19 cellular contexts compared by ENCODE assay signal in genomic region chr17:17419621-17420020, GRCh38. TPM values are rescaled to one million over a fixed set of nuclear protein-coding genes. Genes with fewer than 3 reads are reported as not detected.
DNase-seq lines count a peak whose midpoint lies in the region; ATAC-seq and TF ChIP-seq lines count a peak whose summit lies in the region.
"Had no signal": no experiment of that assay in that cellular context is flagged by ENCODE, and none has a peak within 500 bp of the region (broad histone marks: within the 10 kb centered on the region; RNA-seq: fewer than 3 reads in every experiment).

No MANE protein-coding gene starts in this region.

- H3K36me3 Mint-ChIP-seq in activated T-helper 17 cell treated with anti-CD3 and anti-CD28 coated beads, Interleukin-2, amount 50 U/mL, for 72 hours (ENCODE audit: low read depth), result no peaks in the 10 kb centered on the region
- H3K36me3 Mint-ChIP-seq in CD14-positive monocyte, result no peaks in the 10 kb centered on the region

- no peak overlapping the region for H2AFZ ChIP-seq in ACC112 (ENCODE audit: low read length, unreplicated experiment)
- H2AFZ ChIP-seq: hepatocyte had no signal

- peak overlapping the region; percentile 71 for H3K27ac Mint-ChIP-seq in activated T-helper 17 cell treated with anti-CD3 and anti-CD28 coated beads, Interleukin-2, amount 50 U/mL, for 72 hours
- no peak overlapping the region for H3K27ac Mint-ChIP-seq in CD14-positive monocyte
- H3K27ac Mint-ChIP-seq: activated CD8-positive, alpha-beta memory T cell treated with anti-CD3 and anti-CD28 coated beads, Interleukin-2, amount 10 ng/mL, durations not matched to agents 7 days and 5 days; HFFc6; T-helper 17 cell had no signal

- peak overlapping the region; percentile 98 for H3K27ac ChIP-seq in ACC112 (ENCODE audit: low read depth, low read length)
- peak overlapping the region; percentile 83 for H3K27ac ChIP-seq in left ventricle myocardium inferior (replicated peaks)
- H3K27ac ChIP-seq: RWPE1 had no signal

- H3K36me3 ChIP-seq in ACC112 (ENCODE audit: insufficient read depth, low read length) (no peaks in the 10 kb centered on the region; the same call in 1 of the 2 replicates), left ventricle myocardium inferior (no peaks in the 10 kb centered on the region)

- TF ChIP-seq CTCF in left ventricle myocardium inferior (IDR thresholded peaks at IDR 0.05; ENCODE audit: borderline replicate concordance), result no peak
- no peak for TF ChIP-seq CTCF in CD14-positive monocyte (IDR thresholded peaks at IDR 0.05)

- H3K4me1 ChIP-seq in ACC112 (ENCODE audit: control insufficient read depth, insufficient read depth, low read length, unreplicated experiment) (peaks cover 64% of the 10 kb centered on the region), left ventricle myocardium inferior (peaks cover 82% of the 10 kb centered on the region)

- H3K4me3 Mint-ChIP-seq in activated T-helper 17 cell treated with anti-CD3 and anti-CD28 coated beads, Interleukin-2, amount 50 U/mL, for 72 hours, result no peak overlapping the region
- no peak overlapping the region for H3K4me3 Mint-ChIP-seq in CD14-positive monocyte
- H3K4me3 Mint-ChIP-seq: activated CD8-positive, alpha-beta memory T cell treated with anti-CD3 and anti-CD28 coated beads, Interleukin-2, amount 10 ng/mL, durations not matched to agents 7 days and 5 days; HFFc6; naive B cell; T-helper 17 cell had no signal

- peak; percentile 59 for DNase-seq in left ventricle myocardium inferior
- peak; percentile 47 to 94 (median 67) for DNase-seq in posterior cingulate gyrus
- DNase-seq in CD14-positive monocyte (ENCODE audit: low spot score), result no peak
- no peak for DNase-seq in NCI-H1436 (lab: John Stamatoyannopoulos, UW)
- no peak for DNase-seq in SW 1271 (lab: John Stamatoyannopoulos, UW)
- no peak for DNase-seq in stimulated activated CD4-positive, alpha-beta T cell treated with anti-CD3 and anti-CD28 coated beads, Interleukin-15, amount 100 ng/mL, for 24 hours
- DNase-seq: activated CD8-positive, alpha-beta memory T cell treated with anti-CD3 and anti-CD28 coated beads, Interleukin-2, amount 10 ng/mL, durations not matched to agents 7 days and 5 days; activated effector memory CD4-positive, alpha-beta T cell treated with anti-CD3 and anti-CD28 coated beads, Interleukin-2, amount 50 U/mL, for 16 hours; HFFc6; IMR-90; naive B cell; NK-92 treated with Interleukin-12 subunit alpha and Interleukin-12 subunit beta, amount 100 ng/mL, for 24 hours; stimulated activated CD4-positive, alpha-beta T cell treated with anti-CD3 and anti-CD28 coated beads, Interleukin-4, amount 100 ng/mL, for 24 hours; T-helper 17 cell had no signal

- H3K27me3 ChIP-seq in ACC112 (ENCODE audit: insufficient read depth, low read length) (no peaks in the 10 kb centered on the region), left ventricle myocardium inferior (ENCODE audit: low read depth) (no peaks in the 10 kb centered on the region)
- H3K27me3 ChIP-seq: hepatocyte had no signal

- H3K79me2 ChIP-seq in ACC112 (ENCODE audit: control insufficient read depth, insufficient read depth, low read length, unreplicated experiment), result no peaks in the 10 kb centered on the region
- H3K79me2 ChIP-seq: hepatocyte had no signal

- H3K4me1 Mint-ChIP-seq in activated T-helper 17 cell treated with anti-CD3 and anti-CD28 coated beads, Interleukin-2, amount 50 U/mL, for 72 hours, result peaks cover 12% of the 10 kb centered on the region
- peaks cover 12% of the 10 kb centered on the region for H3K4me1 Mint-ChIP-seq in CD14-positive monocyte

- no peak overlapping the region for H3K4me3 ChIP-seq in ACC112 (ENCODE audit: low read depth, low read length)
- no peak overlapping the region for H3K4me3 ChIP-seq in left ventricle myocardium inferior
- H3K4me3 ChIP-seq: hepatocyte had no signal

- peaks cover 4% of the 10 kb centered on the region for H3K27me3 Mint-ChIP-seq in activated T-helper 17 cell treated with anti-CD3 and anti-CD28 coated beads, Interleukin-2, amount 50 U/mL, for 72 hours
- H3K27me3 Mint-ChIP-seq in CD14-positive monocyte (ENCODE audit: low read depth in 3 of 3), result peaks cover 0 to 7% (median 0%) of the 10 kb centered on the region in 3 donors
- H3K27me3 Mint-ChIP-seq: activated CD8-positive, alpha-beta memory T cell treated with anti-CD3 and anti-CD28 coated beads, Interleukin-2, amount 10 ng/mL, durations not matched to agents 7 days and 5 days had no signal

- H3K9me3 ChIP-seq in left ventricle myocardium inferior (replicated peaks), result peaks cover 4% of the 10 kb centered on the region

- intact Hi-C loops in left ventricle myocardium inferior (cut with micrococcal nuclease) (loop anchor here (5.0 kb wide), 1 partner anchor 148 kb away; no protein-coding TSS in a partner anchor), posterior cingulate gyrus (cut with DNase I) (loop anchor here (10.0 kb wide), 1 partner anchor 45 kb away; no protein-coding TSS in a partner anchor), CD14-positive monocyte (cut with micrococcal nuclease) (no loop called here)

- no peak for ATAC-seq in activated T-helper 17 cell treated with anti-CD3 and anti-CD28 coated beads, Interleukin-2, amount 50 U/mL, for 72 hours (replicated peaks)
- ATAC-seq: activated CD8-positive, alpha-beta memory T cell treated with anti-CD3 and anti-CD28 coated beads, Interleukin-2, amount 10 ng/mL, durations not matched to agents 7 days and 5 days; left lobe of liver; T-helper 17 cell had no signal

- H3K9me3 Mint-ChIP-seq in activated T-helper 17 cell treated with anti-CD3 and anti-CD28 coated beads, Interleukin-2, amount 50 U/mL, for 72 hours, result peaks cover 6% of the 10 kb centered on the region
- H3K9me3 Mint-ChIP-seq in CD14-positive monocyte, result peaks cover 12 to 36% (median 24%) of the 10 kb centered on the region in 7 donors
- H3K9me3 Mint-ChIP-seq: HFFc6 had no signal

RNA-seq across cellular contexts. Expression of gene MED9, which starts 57.2 kb away (rescaled TPM):
- total RNA-seq in activated T-helper 17 cell treated with anti-CD3 and anti-CD28 coated beads, Interleukin-2, amount 50 U/mL, for 72 hours, result 10 to 100 TPM; 12.3 to 14.9 TPM
- total RNA-seq in left ventricle myocardium inferior, result 34.1 TPM
- 1 to 10 TPM; 5.6 to 6.1 TPM for polyA plus RNA-seq in CD14-positive monocyte

Comparison
In these comparisons a context has a peak if more than half of its experiments do, and no peak if none do; other contexts are left out.
1. DNase-seq: peak in left ventricle myocardium inferior (single experiment) and posterior cingulate gyrus (10 of 10); none in CD14-positive monocyte (single experiment), NCI-H1436 (single experiment), SW 1271 (0 of 2) and stimulated activated CD4-positive, alpha-beta T cell treated with anti-CD3 and anti-CD28 coated beads, Interleukin-15, amount 100 ng/mL, for 24 hours (single experiment).
2. intact Hi-C loops: an anchor here in left ventricle myocardium inferior (5.0 kb wide) and posterior cingulate gyrus (10.0 kb wide); none called in CD14-positive monocyte.